ENCODE assay signal across 1 cellular context in genomic region chr7:150448789-150449147, GRCh38.
TF ChIP-seq lines count a peak whose summit lies in the region.

No MANE protein-coding gene starts in this region.

TF ChIP-seq in K562, 482 proteins besides CTCF, POLR2A, EP300 and RAD21 (continued from another document and continues in another):
- no peak for TF ChIP-seq E2F5 (CRISPR knock-in tag; IDR thresholded peaks at IDR 0.05)
- TF ChIP-seq RNF2 (IDR thresholded peaks at IDR 0.05) = no peak
- no peak for TF ChIP-seq NR2C1 (IDR thresholded peaks at IDR 0.05)
- no peak for TF ChIP-seq NR2C1 (tag; IDR thresholded peaks at IDR 0.05)
- TF ChIP-seq ZMIZ1 (IDR thresholded peaks at IDR 0.05; ENCODE audit: low read depth in 2 of 2, low read length in 2 of 2) = peak in 1 of 2 experiments; percentile 34; a peak in 1 of 4 replicates
- TF ChIP-seq EWSR1 (IDR thresholded peaks at IDR 0.05; ENCODE audit: borderline replicate concordance, low read depth, partially characterized antibody) = no peak
- no peak for TF ChIP-seq RBM25 (IDR thresholded peaks at IDR 0.05; ENCODE audit: low read depth, low read length, severe bottlenecking)
- no peak for TF ChIP-seq MCM7 (IDR thresholded peaks at IDR 0.05)
- TF ChIP-seq EHMT2 (IDR thresholded peaks at IDR 0.05) = no peak
- no peak for TF ChIP-seq TRIM25 (IDR thresholded peaks at IDR 0.05; ENCODE audit: borderline replicate concordance)
- no peak for TF ChIP-seq E2F3 (CRISPR knock-in tag; IDR thresholded peaks at IDR 0.05)
- TF ChIP-seq ZNF57 (CRISPR knock-in tag; IDR thresholded peaks at IDR 0.05) = no peak
- TF ChIP-seq CHAMP1 (IDR thresholded peaks at IDR 0.05) = no peak
- TF ChIP-seq HEY1 (CRISPR knock-in tag; IDR thresholded peaks at IDR 0.05; ENCODE audit: borderline replicate concordance) = no peak
- TF ChIP-seq PHF20 (IDR thresholded peaks at IDR 0.05; ENCODE audit: partially characterized antibody) = no peak
- no peak for TF ChIP-seq HMG20A (CRISPR knock-in tag; conservative IDR thresholded peaks at IDR 0.05)
- TF ChIP-seq GTF3C2 (IDR thresholded peaks at IDR 0.05; ENCODE audit: borderline replicate concordance, extremely low read depth, insufficient read length) = no peak
- TF ChIP-seq ZNF316 (IDR thresholded peaks at IDR 0.05) = peak; percentile 99
- TF ChIP-seq ZBTB12 (CRISPR knock-in tag; IDR thresholded peaks at IDR 0.05) = no peak
- no peak for TF ChIP-seq DPF2 (IDR thresholded peaks at IDR 0.05)
- TF ChIP-seq RFX5 (IDR thresholded peaks at IDR 0.05; ENCODE audit: low read depth, low read length) = no peak
- no peak for TF ChIP-seq MYNN (IDR thresholded peaks at IDR 0.05)
- TF ChIP-seq MYNN (CRISPR knock-in tag; IDR thresholded peaks at IDR 0.05) = no peak
- TF ChIP-seq CREB1 (IDR thresholded peaks at IDR 0.05) = no peak
- TF ChIP-seq CREB1 (CRISPR knock-in tag; IDR thresholded peaks at IDR 0.05) = no peak
- no peak for TF ChIP-seq ZNF717 (CRISPR knock-in tag; IDR thresholded peaks at IDR 0.05)
- no peak for TF ChIP-seq POLR2AphosphoS5 (IDR thresholded peaks at IDR 0.05; ENCODE audit: control insufficient read depth, insufficient read depth, low read depth, low read length)
- no peak for TF ChIP-seq PHTF2 (CRISPR knock-in tag; IDR thresholded peaks at IDR 0.05)
- TF ChIP-seq ZNF280A (IDR thresholded peaks at IDR 0.05; ENCODE audit: low read depth, partially characterized antibody) = no peak
- no peak for TF ChIP-seq ZNF655 (CRISPR knock-in tag; IDR thresholded peaks at IDR 0.05)
- no peak for TF ChIP-seq ARID3A (IDR thresholded peaks at IDR 0.05; ENCODE audit: borderline replicate concordance, low read depth, low read length)
- TF ChIP-seq RBBP5 (IDR thresholded peaks at IDR 0.05; ENCODE audit: borderline replicate concordance, insufficient read depth, low read length, poor library complexity, severe bottlenecking) = no peak
- TF ChIP-seq SIN3B (IDR thresholded peaks at IDR 0.05; ENCODE audit: low read depth) = no peak
- no peak for TF ChIP-seq ZNF217 (CRISPR knock-in tag; IDR thresholded peaks at IDR 0.05)
- TF ChIP-seq ZNF311 (CRISPR knock-in tag; IDR thresholded peaks at IDR 0.05) = no peak
- TF ChIP-seq PCBP2 (IDR thresholded peaks at IDR 0.05; ENCODE audit: low read depth, low read length, poor library complexity, severe bottlenecking) = no peak
- TF ChIP-seq ARID2 (IDR thresholded peaks at IDR 0.05) = peak; percentile 44; the same call in 1 of the 2 replicates
- TF ChIP-seq STAG1 (CRISPR knock-in tag; IDR thresholded peaks at IDR 0.05; ENCODE audit: borderline replicate concordance) = peak; percentile 95
- no peak for TF ChIP-seq ZBTB1 (CRISPR knock-in tag; IDR thresholded peaks at IDR 0.05; ENCODE audit: borderline replicate concordance, low read depth)
- no peak for TF ChIP-seq ZBTB11 (CRISPR knock-in tag; IDR thresholded peaks at IDR 0.05)
- no peak for TF ChIP-seq SLC30A9 (CRISPR knock-in tag; IDR thresholded peaks at IDR 0.05)
- no peak for TF ChIP-seq SNIP1 (IDR thresholded peaks at IDR 0.05; ENCODE audit: low read depth)
